ENCODE assay signal across 1 cellular context in genomic region chr12:76024942-76025600, GRCh38.
TF ChIP-seq lines count a peak whose summit lies in the region.

No MANE protein-coding gene starts in this region.

TF ChIP-seq in GM23338, 12 proteins besides CTCF, POLR2A, EP300 and RAD21 (continued from another document):
- TF ChIP-seq ZNF462 (CRISPR knock-in tag; IDR thresholded peaks at IDR 0.05) (no peak), POLR2AphosphoS5 (IDR thresholded peaks at IDR 0.05; ENCODE audit: low read depth) (no peak)
